Comparison of ENCODE assay signal across 24 cellular contexts in genomic region chr5:35974570-35974969, GRCh38.
"Had no signal": no experiment of that assay in that cellular context is flagged by ENCODE, and none has a peak within 500 bp of the region (broad histone marks: within the 10 kb centered on the region; RNA-seq: fewer than 3 reads in every experiment).

No MANE protein-coding gene starts in this region.

- H3K9me3 ChIP-seq: esophagus squamous epithelium, gastrocnemius medialis, lower lobe of right lung, mucosa of descending colon had no signal

- H3K4me3 ChIP-seq: coronary artery, esophagus squamous epithelium, gastrocnemius medialis, heart right ventricle, left lung, lower lobe of right lung, mucosa of descending colon had no signal

- H3K27me3 ChIP-seq: esophagus squamous epithelium, gastrocnemius medialis, left lung had no signal

- FAIRE-seq: colon, endometrium, islet of Langerhans, keratinocyte had no signal

- DNase-seq: effector CD8-positive, alpha-beta T cell; effector memory CD8-positive, alpha-beta T cell; endodermal cell; erythroblast; esophagus squamous epithelium; foreskin fibroblast; foreskin melanocyte; gastrocnemius medialis; glutamatergic neuron; head of caudate nucleus; heart right ventricle; hippocampal formation; left cardiac atrium; left lung; left ventricle myocardium superior; lower lobe of right lung; mesenchymal stem cell; mucosa of descending colon; naive B cell had no signal

- H3K36me3 ChIP-seq: esophagus squamous epithelium, gastrocnemius medialis, heart right ventricle, left lung, lower lobe of right lung had no signal

- H3K4me1 ChIP-seq: esophagus squamous epithelium, gastrocnemius medialis, heart right ventricle, left lung, lower lobe of right lung had no signal
